In the genomic region with DNA sequence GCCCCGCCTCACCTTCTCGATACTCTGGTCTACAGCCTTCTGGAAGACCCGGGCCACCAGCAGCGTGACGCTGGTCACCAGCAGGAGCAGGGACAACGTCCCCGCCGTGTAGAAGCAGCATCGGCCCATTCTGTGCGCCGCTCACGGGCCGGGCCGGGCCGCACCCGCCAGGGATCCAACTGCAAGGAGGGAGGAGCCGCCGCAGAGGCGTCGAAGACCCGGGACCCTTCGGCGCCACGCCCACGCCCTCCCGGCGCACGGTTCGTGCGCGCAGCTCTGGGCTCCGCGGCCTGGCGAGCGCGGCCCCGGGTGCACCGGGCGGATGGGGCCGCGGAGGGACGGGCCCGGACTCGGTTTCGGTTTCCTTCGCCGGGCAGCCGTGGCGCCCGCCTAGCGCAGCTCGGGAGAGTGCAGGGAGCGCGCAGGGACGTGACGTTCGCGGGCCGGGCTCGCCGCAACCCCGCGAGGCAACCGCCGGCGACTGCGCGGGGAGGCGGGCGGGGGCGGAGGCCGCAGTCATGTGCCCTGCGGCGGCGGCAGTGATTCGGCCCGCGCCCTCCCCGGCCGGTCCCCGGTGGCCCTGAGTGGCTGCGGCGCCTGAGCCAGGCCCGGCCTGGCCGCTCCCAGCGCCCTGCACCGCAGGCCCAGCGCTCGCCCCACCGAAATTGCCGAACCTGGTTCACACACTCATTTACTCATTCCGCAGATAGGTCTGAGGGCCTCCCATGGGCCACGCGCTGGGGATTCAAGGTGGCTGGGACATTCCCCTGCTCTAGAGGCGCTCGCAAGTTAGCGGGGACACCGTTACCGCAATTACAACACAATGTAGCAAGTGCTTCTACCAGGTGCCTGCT, we compare ENCODE assay signal across 8 cellular contexts. TPM values are rescaled to one million over a fixed set of nuclear protein-coding genes. Genes with fewer than 3 reads are reported as not detected.
A peak's percentile ranks its signal among the peaks of the same experiment; 100 is the strongest.
DNase-seq lines count a peak whose midpoint lies in the region; ATAC-seq and TF ChIP-seq lines count a peak whose summit lies in the region.

SCARB2 (minus strand) TSS at position 410 of the 854 bp plus-strand sequence; CDS start at position 129, 281 bp downstream.

- TF ChIP-seq POLR2A in Peyer's patch (IDR thresholded peaks at IDR 0.05), result peak; percentile 80 to 89
- TF ChIP-seq POLR2A in stomach (IDR thresholded peaks at IDR 0.05), result peak in 1 of 4 donors; percentile 19

- intact Hi-C loops in activated T-helper 2 cell treated with anti-CD3 and anti-CD28 coated beads, Interferon-gamma antibody, Interleukin-2, Interleukin-4, amounts not matched to agents 10 μg/mL and 5 μg/mL and 100 μg/mL, durations not matched to agents 14 hours and 24 hours and 36 hours (cut with micrococcal nuclease), result loop anchor here (1.0 to 2.0 kb wide), 3 partner anchors 15 to 88 kb away; partner anchors contain the start of gene NUP54
- intact Hi-C loops in stomach (cut with DNase I; ENCODE audit: low total_unique reads), result no loop called here

- H3K4me3 ChIP-seq in HUES6 (ENCODE audit: low read depth, low read length) (peak within 1 kb of the TSS; percentile 89), Peyer's patch (peak within 1 kb of the TSS; percentile 46 to 75 (median 72)), stomach (peak within 1 kb of the TSS; percentile 62 to 78 (median 74))

- H3K27me3 ChIP-seq in HUES6 (ENCODE audit: control insufficient read depth, insufficient read depth, low read length), result no peaks in the 10 kb centered on the region
- H3K27me3 ChIP-seq in Peyer's patch, result no peaks in the 10 kb centered on the region
- no peaks in the 10 kb centered on the region for H3K27me3 ChIP-seq in stomach

- H3K4me1 Mint-ChIP-seq in activated T-helper 2 cell treated with anti-CD3 and anti-CD28 coated beads, Interferon-gamma antibody, Interleukin-2, Interleukin-4, amounts not matched to agents 10 μg/mL and 5 μg/mL and 100 μg/mL, durations not matched to agents 14 hours and 24 hours and 36 hours (ENCODE audit: low read depth), result peaks cover 20% of the 10 kb centered on the region
- peaks cover 23 to 31% of the 10 kb centered on the region in 2 donors for H3K4me1 Mint-ChIP-seq in natural killer cell treated with Interleukin-12 subunit alpha and Interleukin-12 subunit beta and Interleukin-15 and Interleukin-18, amount 100 ng/mL, for 72 hours (ENCODE audit: low read depth in 2 of 2)

- H3K4me3 Mint-ChIP-seq in activated T-helper 2 cell treated with anti-CD3 and anti-CD28 coated beads, Interferon-gamma antibody, Interleukin-2, Interleukin-4, amounts not matched to agents 10 μg/mL and 5 μg/mL and 100 μg/mL, durations not matched to agents 14 hours and 24 hours and 36 hours (ENCODE audit: low read depth), result peak within 1 kb of the TSS; percentile 84
- H3K4me3 Mint-ChIP-seq in natural killer cell treated with Interleukin-12 subunit alpha and Interleukin-12 subunit beta and Interleukin-15 and Interleukin-18, amount 100 ng/mL, for 72 hours, result peak within 1 kb of the TSS; percentile 95

- peaks cover 2% of the 10 kb centered on the region for H3K36me3 Mint-ChIP-seq in activated T-helper 2 cell treated with anti-CD3 and anti-CD28 coated beads, Interferon-gamma antibody, Interleukin-2, Interleukin-4, amounts not matched to agents 10 μg/mL and 5 μg/mL and 100 μg/mL, durations not matched to agents 14 hours and 24 hours and 36 hours (ENCODE audit: low read depth)
- H3K36me3 Mint-ChIP-seq in natural killer cell treated with Interleukin-12 subunit alpha and Interleukin-12 subunit beta and Interleukin-15 and Interleukin-18, amount 100 ng/mL, for 72 hours, result no peaks in the 10 kb centered on the region

- H3K9me3 Mint-ChIP-seq in activated T-helper 2 cell treated with anti-CD3 and anti-CD28 coated beads, Interferon-gamma antibody, Interleukin-2, Interleukin-4, amounts not matched to agents 10 μg/mL and 5 μg/mL and 100 μg/mL, durations not matched to agents 14 hours and 24 hours and 36 hours, result no peaks in the 10 kb centered on the region
- H3K9me3 Mint-ChIP-seq in natural killer cell treated with Interleukin-12 subunit alpha and Interleukin-12 subunit beta and Interleukin-15 and Interleukin-18, amount 100 ng/mL, for 72 hours, result no peaks in the 10 kb centered on the region

- peak; percentile 68 for DNase-seq in DMS153 treated with DMSO at 0.1 percent for 48 hours (lab: John Stamatoyannopoulos, UW; ENCODE audit: unreplicated experiment)
- peak; percentile 73 to 94 (median 93) for DNase-seq in Peyer's patch
- DNase-seq in activated T-helper 2 cell treated with anti-CD3 and anti-CD28 coated beads, Interferon-gamma antibody, Interleukin-2, Interleukin-4, amounts not matched to agents 10 μg/mL and 5 μg/mL and 100 μg/mL, durations not matched to agents 14 hours and 24 hours and 36 hours (ENCODE audit: low spot score), result peak; percentile 72
- DNase-seq in fibroblast of peridontal ligament (ENCODE audit: extremely low read depth), result peak; percentile 75
- DNase-seq in natural killer cell treated with Interleukin-12 subunit alpha and Interleukin-12 subunit beta and Interleukin-15 and Interleukin-18, amount 100 ng/mL, for 72 hours (ENCODE audit: low spot score), result peak; percentile 91
- DNase-seq in stomach, result peak; percentile 92

- ATAC-seq in GM21423 (IDR thresholded peaks at IDR 0.05; ENCODE audit: unreplicated experiment), result peak; percentile 69
- peak; percentile 92 to 93 for ATAC-seq in natural killer cell treated with Interleukin-12 subunit alpha and Interleukin-12 subunit beta and Interleukin-15 and Interleukin-18, amount 100 ng/mL, for 72 hours

- no peak for TF ChIP-seq EP300 in stomach (IDR thresholded peaks at IDR 0.05)

- H3K27me3 Mint-ChIP-seq in activated T-helper 2 cell treated with anti-CD3 and anti-CD28 coated beads, Interferon-gamma antibody, Interleukin-2, Interleukin-4, amounts not matched to agents 10 μg/mL and 5 μg/mL and 100 μg/mL, durations not matched to agents 14 hours and 24 hours and 36 hours (ENCODE audit: low read depth), result peaks cover 39% of the 10 kb centered on the region
- peaks cover 0 to 4% of the 10 kb centered on the region in 2 donors for H3K27me3 Mint-ChIP-seq in natural killer cell treated with Interleukin-12 subunit alpha and Interleukin-12 subunit beta and Interleukin-15 and Interleukin-18, amount 100 ng/mL, for 72 hours

- H3K36me3 ChIP-seq in HUES6 (ENCODE audit: control insufficient read depth, insufficient read depth, low read length) (no peaks in the 10 kb centered on the region), Peyer's patch (peaks cover 0 to 3% (median 0%) of the 10 kb centered on the region in 3 donors), stomach (no peaks in the 10 kb centered on the region)

- peak within 1 kb of the TSS; percentile 58 for H3K9ac ChIP-seq in HUES6 (ENCODE audit: low read length)

- H3K27ac Mint-ChIP-seq in activated T-helper 2 cell treated with anti-CD3 and anti-CD28 coated beads, Interferon-gamma antibody, Interleukin-2, Interleukin-4, amounts not matched to agents 10 μg/mL and 5 μg/mL and 100 μg/mL, durations not matched to agents 14 hours and 24 hours and 36 hours, result peak within 1 kb of the TSS; percentile 60
- H3K27ac Mint-ChIP-seq in natural killer cell treated with Interleukin-12 subunit alpha and Interleukin-12 subunit beta and Interleukin-15 and Interleukin-18, amount 100 ng/mL, for 72 hours, result peak within 1 kb of the TSS; percentile 61 to 87

- H3K9me3 ChIP-seq in HUES6 (ENCODE audit: control insufficient read depth, insufficient read depth, low read depth, low read length) (no peaks in the 10 kb centered on the region), Peyer's patch (no peaks in the 10 kb centered on the region), stomach (no peaks in the 10 kb centered on the region)

- peak in 2 of 6 experiments; percentile 2 to 9 for TF ChIP-seq CTCF in Peyer's patch (IDR thresholded peaks at IDR 0.05)
- TF ChIP-seq CTCF in stomach (IDR thresholded peaks at IDR 0.05), result peak in 1 of 7 experiments; percentile 20

- H3K27ac ChIP-seq in HUES6 (ENCODE audit: low read depth, low read length), result peak within 1 kb of the TSS; percentile 46; the same call in 1 of the 2 replicates
- H3K27ac ChIP-seq in Peyer's patch, result peak within 1 kb of the TSS; percentile 85 to 98 (median 92)
- peak within 1 kb of the TSS; percentile 95 to 99 (median 97) for H3K27ac ChIP-seq in stomach

- peaks cover 27% of the 10 kb centered on the region for H3K4me1 ChIP-seq in HUES6 (ENCODE audit: control insufficient read depth, insufficient read depth, low read length)
- peaks cover 4 to 66% (median 11%) of the 10 kb centered on the region in 4 donors for H3K4me1 ChIP-seq in Peyer's patch
- H3K4me1 ChIP-seq in stomach, result peaks cover 56 to 76% (median 72%) of the 10 kb centered on the region in 4 donors

- WGBS in stomach, 5 donors, result 0% methylated on average over 9 to 99 of the region's 99 CpGs

RNA-seq across cellular contexts. Expression of gene SCARB2, which starts in this region (rescaled TPM):
- 100 to 1,000 TPM in 3 of 4 donors, 10 to 100 TPM in 1; 40.4 to 225 (median 170) TPM for total RNA-seq in Peyer's patch
- total RNA-seq in activated T-helper 2 cell treated with anti-CD3 and anti-CD28 coated beads, Interferon-gamma antibody, Interleukin-2, Interleukin-4, amounts not matched to agents 10 μg/mL and 5 μg/mL and 100 μg/mL, durations not matched to agents 14 hours and 24 hours and 36 hours, result 1.3 and 1.9 TPM in 2 replicates
- total RNA-seq in natural killer cell treated with Interleukin-12 subunit alpha and Interleukin-12 subunit beta and Interleukin-15 and Interleukin-18, amount 100 ng/mL, for 72 hours, result 10 to 100 TPM in 1 of 2 donors, 1 to 10 TPM in 1; 9.9 to 13.9 TPM
- 100 to 1,000 TPM in 3 of 5 donors, 10 to 100 TPM in 2; 84.0 to 293 (median 161) TPM for total RNA-seq in stomach
- polyA plus RNA-seq in stomach, result 10 to 100 TPM; 30.4 to 55.3 (median 42.7) TPM

Comparison
In these comparisons a context has a peak if more than half of its experiments do, and no peak if none do; other contexts are left out.
1. Peak in every context shown above with its lines: DNase-seq, ATAC-seq, H3K4me3 ChIP-seq and H3K27ac ChIP-seq.
2. H3K27ac ChIP-seq: peak in every context shown above with its lines; median percentile 97 in stomach; 92 in Peyer's patch; 46 in HUES6.